Comparison of ENCODE assay signal across 18 cellular contexts in genomic region chr2:172473167-172473566, GRCh38. TPM values are rescaled to one million over a fixed set of nuclear protein-coding genes. Genes with fewer than 3 reads are reported as not detected.
DNase-seq lines count a peak whose midpoint lies in the region; ATAC-seq, FAIRE-seq and TF ChIP-seq lines count a peak whose summit lies in the region.
"Had no signal": no experiment of that assay in that cellular context is flagged by ENCODE, and none has a peak within 500 bp of the region (broad histone marks: within the 10 kb centered on the region; RNA-seq: fewer than 3 reads in every experiment).

No MANE protein-coding gene starts in this region.

- TF ChIP-seq CTCF in nephron progenitor cell (IDR thresholded peaks at IDR 0.05) (no peak), kidney (IDR thresholded peaks at IDR 0.05; ENCODE audit: borderline replicate concordance, extremely low read depth, insufficient read depth) (no peak)

- no peak overlapping the region for H3K27ac ChIP-seq in kidney (ENCODE audit: low read depth in 2 of 2, low read length in 2 of 2)

- H3K4me1 Mint-ChIP-seq in activated naive CD8-positive, alpha-beta T cell (ENCODE audit: low read depth), result peaks cover 55% of the 10 kb centered on the region
- peaks cover 31% of the 10 kb centered on the region for H3K4me1 Mint-ChIP-seq in activated naive CD8-positive, alpha-beta T cell treated with anti-CD3 and anti-CD28 coated beads, Interleukin-2, amount 50 U/mL, for 24 hours
- H3K4me1 Mint-ChIP-seq in T-helper 17 cell (peaks cover 14% of the 10 kb centered on the region), nephron progenitor cell (peaks cover 31% of the 10 kb centered on the region)
- H3K4me1 Mint-ChIP-seq: B cell had no signal

- H3K4me3 Mint-ChIP-seq in activated naive CD8-positive, alpha-beta T cell, result no peak overlapping the region
- no peak overlapping the region for H3K4me3 Mint-ChIP-seq in activated naive CD8-positive, alpha-beta T cell treated with anti-CD3 and anti-CD28 coated beads, Interleukin-2, amount 50 U/mL, for 24 hours
- H3K4me3 Mint-ChIP-seq in T-helper 17 cell (no peak overlapping the region), nephron progenitor cell (no peak overlapping the region)
- H3K4me3 Mint-ChIP-seq: B cell, HFFc6 had no signal

- no peaks in the 10 kb centered on the region for H3K9me3 Mint-ChIP-seq in activated naive CD8-positive, alpha-beta T cell (ENCODE audit: low read depth)
- H3K9me3 Mint-ChIP-seq in activated naive CD8-positive, alpha-beta T cell treated with anti-CD3 and anti-CD28 coated beads, Interleukin-2, amount 50 U/mL, for 24 hours, result no peaks in the 10 kb centered on the region
- H3K9me3 Mint-ChIP-seq in nephron progenitor cell, result no peaks in the 10 kb centered on the region
- H3K9me3 Mint-ChIP-seq: CD8-positive, alpha-beta memory T cell; HFFc6 had no signal

- FAIRE-seq in kidney (lab: Jason Lieb, UNC), result no peak
- FAIRE-seq: A204.1, H1, HepG2, HTR-8/SVneo had no signal

- H3K4me3 ChIP-seq in kidney (ENCODE audit: low read length in 2 of 2), result no peak overlapping the region

- no peaks in the 10 kb centered on the region for H3K4me1 ChIP-seq in kidney (ENCODE audit: control insufficient read depth in 1 of 2, insufficient read depth in 1 of 2, low read depth in 1 of 2, low read length in 2 of 2)
- H3K4me1 ChIP-seq: Caco-2 had no signal

- H3K27ac Mint-ChIP-seq in activated naive CD8-positive, alpha-beta T cell, result peak overlapping the region; percentile 84
- H3K27ac Mint-ChIP-seq in activated naive CD8-positive, alpha-beta T cell treated with anti-CD3 and anti-CD28 coated beads, Interleukin-2, amount 50 U/mL, for 24 hours, result no peak overlapping the region
- H3K27ac Mint-ChIP-seq in T-helper 17 cell, result peak overlapping the region; percentile 78
- H3K27ac Mint-ChIP-seq in nephron progenitor cell, result no peak overlapping the region
- H3K27ac Mint-ChIP-seq: B cell, HFFc6 had no signal

- no peak overlapping the region for H3K9ac ChIP-seq in kidney (ENCODE audit: low read length in 2 of 2)

- H3K36me3 ChIP-seq in kidney (ENCODE audit: control insufficient read depth in 1 of 2, insufficient read depth in 2 of 2, low read length in 2 of 2), result peaks cover 7 to 46% of the 10 kb centered on the region in 2 donors

- no peaks in the 10 kb centered on the region for H3K9me3 ChIP-seq in T-helper 17 cell (ENCODE audit: control insufficient read depth, low read length, poor library complexity, severe bottlenecking)
- H3K9me3 ChIP-seq in kidney (ENCODE audit: control insufficient read depth in 1 of 2, low read length in 2 of 2), result no peaks in the 10 kb centered on the region
- H3K9me3 ChIP-seq: Caco-2 had no signal

- no peak for DNase-seq in activated naive CD8-positive, alpha-beta T cell treated with anti-CD3 and anti-CD28 coated beads, Interleukin-2, amount 50 U/mL, for 24 hours
- DNase-seq in T-helper 17 cell (no peak), left colon (no peak), nephron progenitor cell (no peak), kidney (no peak)
- DNase-seq: C1 segment of cervical spinal cord, Caco-2, GF-D8, HCEC 1CT, HFFc6 had no signal

- no peaks in the 10 kb centered on the region for H3K27me3 Mint-ChIP-seq in activated naive CD8-positive, alpha-beta T cell
- H3K27me3 Mint-ChIP-seq in activated naive CD8-positive, alpha-beta T cell treated with anti-CD3 and anti-CD28 coated beads, Interleukin-2, amount 50 U/mL, for 24 hours, result no peaks in the 10 kb centered on the region
- no peaks in the 10 kb centered on the region for H3K27me3 Mint-ChIP-seq in T-helper 17 cell
- H3K27me3 Mint-ChIP-seq in nephron progenitor cell (ENCODE audit: low read depth, poor library complexity), result no peaks in the 10 kb centered on the region
- H3K27me3 Mint-ChIP-seq: B cell; CD8-positive, alpha-beta memory T cell had no signal

- H3K36me3 Mint-ChIP-seq in activated naive CD8-positive, alpha-beta T cell, result peaks cover 23% of the 10 kb centered on the region
- H3K36me3 Mint-ChIP-seq in activated naive CD8-positive, alpha-beta T cell treated with anti-CD3 and anti-CD28 coated beads, Interleukin-2, amount 50 U/mL, for 24 hours (ENCODE audit: low read depth), result peaks cover 2% of the 10 kb centered on the region
- H3K36me3 Mint-ChIP-seq in T-helper 17 cell (ENCODE audit: low read depth) (peaks cover 12% of the 10 kb centered on the region), nephron progenitor cell (ENCODE audit: low read depth) (peaks cover 5% of the 10 kb centered on the region)

- no peak for ATAC-seq in activated naive CD8-positive, alpha-beta T cell treated with anti-CD3 and anti-CD28 coated beads, Interleukin-2, amount 50 U/mL, for 24 hours
- ATAC-seq in T-helper 17 cell (no peak), left colon (peak; percentile 32), HG02759 (IDR thresholded peaks at IDR 0.05; ENCODE audit: unreplicated experiment) (no peak)
- ATAC-seq: HepG2 had no signal

- intact Hi-C loops in left colon (cut with DNase I, micrococcal nuclease) (no loop called here), kidney (cut with DNase I) (no loop called here)

RNA-seq across cellular contexts. Expression of gene ITGA6, which starts 45.8 kb away (rescaled TPM):
- total RNA-seq in T-helper 17 cell (10 to 100 TPM; 61.7 to 79.5 TPM), left colon (100 to 1,000 TPM; 159 to 218 TPM), kidney (89.1 TPM)
- 32.8 TPM for polyA plus RNA-seq in kidney (ENCODE audit: insufficient read depth, low read depth, low replicate concordance)

Comparison
In these comparisons a context has a peak if more than half of its experiments do, and no peak if none do; other contexts are left out.
1. H3K27ac Mint-ChIP-seq: peak in activated naive CD8-positive, alpha-beta T cell (single experiment) and T-helper 17 cell (single experiment); none in activated naive CD8-positive, alpha-beta T cell treated with anti-CD3 and anti-CD28 coated beads, Interleukin-2, amount 50 U/mL, for 24 hours (single experiment) and nephron progenitor cell (single experiment).